Comparison of ENCODE assay signal across 8 cellular contexts in genomic region chr7:154927624-154928125, GRCh38.
DNase-seq lines count a peak whose midpoint lies in the region; ATAC-seq, FAIRE-seq and TF ChIP-seq lines count a peak whose summit lies in the region.

No MANE protein-coding gene starts in this region.

- ATAC-seq in GM21528 (IDR thresholded peaks at IDR 0.05; ENCODE audit: low FRiP score, unreplicated experiment): peak; percentile 48
- ATAC-seq in PC-3: peak; percentile 48
- ATAC-seq in esophagus mucosa: peak; percentile 78
- ATAC-seq in natural killer cell: peak; percentile 55 to 62 (median 61)

- H3K9me3 ChIP-seq in PC-3 (ENCODE audit: low read length): no peaks in the 10 kb centered on the region

- peaks cover 37% of the 10 kb centered on the region for H3K4me1 Mint-ChIP-seq in activated T-cell treated with anti-CD3 and anti-CD28 coated beads, Interleukin-2, amount 50 U/mL, for 24 hours (ENCODE audit: low read depth)
- peaks cover 24 to 33% of the 10 kb centered on the region in 2 donors for H3K4me1 Mint-ChIP-seq in natural killer cell
- H3K4me1 Mint-ChIP-seq in stimulated activated naive CD8-positive, alpha-beta T cell treated with anti-CD3 and anti-CD28 coated beads, Interleukin-15, Interleukin-2, amounts not matched to agents 100 ng/mL and 50 ng/mL, for 24 hours (ENCODE audit: low read depth): peaks cover 40% of the 10 kb centered on the region

- intact Hi-C loops in PC-3 (cut with micrococcal nuclease): loop anchor here (1.0 to 10.0 kb wide), 12 partner anchors 26 to 807 kb away; partner anchors contain the start of genes EN2 and INSIG1
- intact Hi-C loops in natural killer cell (cut with micrococcal nuclease): loop anchor here (1.0 to 5.0 kb wide), 7 partner anchors 26 to 418 kb away; partner anchors contain the start of gene PAXIP1

- peak overlapping the region; percentile 96 for H3K27ac Mint-ChIP-seq in activated T-cell treated with anti-CD3 and anti-CD28 coated beads, Interleukin-2, amount 50 U/mL, for 24 hours
- H3K27ac Mint-ChIP-seq in natural killer cell: peak overlapping the region; percentile 99
- peak overlapping the region; percentile 96 for H3K27ac Mint-ChIP-seq in stimulated activated naive CD8-positive, alpha-beta T cell treated with anti-CD3 and anti-CD28 coated beads, Interleukin-15, Interleukin-2, amounts not matched to agents 100 ng/mL and 50 ng/mL, for 24 hours

- no peaks in the 10 kb centered on the region for H3K9me3 Mint-ChIP-seq in activated T-cell treated with anti-CD3 and anti-CD28 coated beads, Interleukin-2, amount 50 U/mL, for 24 hours
- no peaks in the 10 kb centered on the region for H3K9me3 Mint-ChIP-seq in natural killer cell
- no peaks in the 10 kb centered on the region for H3K9me3 Mint-ChIP-seq in stimulated activated naive CD8-positive, alpha-beta T cell treated with anti-CD3 and anti-CD28 coated beads, Interleukin-15, Interleukin-2, amounts not matched to agents 100 ng/mL and 50 ng/mL, for 24 hours

- no peaks in the 10 kb centered on the region for H4K20me1 ChIP-seq in PC-3 (ENCODE audit: low read length)

- no peak overlapping the region for H3K27ac ChIP-seq in PC-3 (ENCODE audit: low read length)

- no peaks in the 10 kb centered on the region for H3K9me2 ChIP-seq in PC-3 (replicated peaks; ENCODE audit: low read length)

- DNase-seq in D721Med (ENCODE audit: insufficient read length, low spot score) (peak; percentile 35), KBM-7 (peak; percentile 85), PC-3 (peak; percentile 83), natural killer cell (peak; percentile 60)
- peak; percentile 73 for DNase-seq in activated T-cell treated with anti-CD3 and anti-CD28 coated beads, Interleukin-2, amount 50 U/mL, for 24 hours

- in situ Hi-C loops in KBM-7 (cut with MboI; ENCODE audit: low pct_unique_long_range_greater_than_20kb, low sequenced_read_pairs): loop anchor here (25.0 kb wide), 1 partner anchor 835 kb away; no protein-coding TSS in a partner anchor

- H2AFZ ChIP-seq in PC-3 (ENCODE audit: low read length): peak overlapping the region; percentile 95

- CTCF ChIA-PET in PC-3 (lab: Charles Lee): interaction anchor here (0.5 to 1.4 kb wide), 12 partner anchors 15 to 429 kb away, joined by 3 to 9 read pairs (median 4); no protein-coding TSS in a partner anchor

- H3K4me3 Mint-ChIP-seq in activated T-cell treated with anti-CD3 and anti-CD28 coated beads, Interleukin-2, amount 50 U/mL, for 24 hours: peak overlapping the region; percentile 94
- peak overlapping the region; percentile 99 for H3K4me3 Mint-ChIP-seq in natural killer cell
- H3K4me3 Mint-ChIP-seq in stimulated activated naive CD8-positive, alpha-beta T cell treated with anti-CD3 and anti-CD28 coated beads, Interleukin-15, Interleukin-2, amounts not matched to agents 100 ng/mL and 50 ng/mL, for 24 hours: peak overlapping the region; percentile 88

- H3K79me2 ChIP-seq in PC-3 (ENCODE audit: low read length): no peaks in the 10 kb centered on the region

- TSS peak; percentile 75 for BruUV-seq in PC-3 (replicated peaks; lab: Mats Ljungman, UMichigan)

- peak; percentile 25 for FAIRE-seq in D721Med (lab: Jason Lieb, UNC)

- peak overlapping the region; percentile 39; the same call in 1 of the 2 replicates for H3K9ac ChIP-seq in PC-3 (ENCODE audit: low read length)

- peaks cover 6% of the 10 kb centered on the region for H3K4me1 ChIP-seq in PC-3 (ENCODE audit: insufficient read depth, low read length)

- peak overlapping the region; percentile 96 for H3K4me2 ChIP-seq in PC-3 (ENCODE audit: low read length)

- peaks cover 8% of the 10 kb centered on the region; the same call in 1 of the 2 replicates for H3K27me3 ChIP-seq in PC-3 (ENCODE audit: low read length)

- POLR2A ChIA-PET in PC-3 (lab: Charles Lee; ENCODE audit: unreplicated experiment): interaction anchor here (0.7 kb wide), 1 partner anchor 112 kb away, joined by 3 read pairs; no protein-coding TSS in a partner anchor

- no peaks in the 10 kb centered on the region for H3K27me3 Mint-ChIP-seq in activated T-cell treated with anti-CD3 and anti-CD28 coated beads, Interleukin-2, amount 50 U/mL, for 24 hours
- peaks cover 0 to 5% of the 10 kb centered on the region in 2 donors for H3K27me3 Mint-ChIP-seq in natural killer cell (ENCODE audit: low read depth in 2 of 2)
- H3K27me3 Mint-ChIP-seq in stimulated activated naive CD8-positive, alpha-beta T cell treated with anti-CD3 and anti-CD28 coated beads, Interleukin-15, Interleukin-2, amounts not matched to agents 100 ng/mL and 50 ng/mL, for 24 hours: no peaks in the 10 kb centered on the region

- H3K4me3 ChIP-seq in PC-3 (ENCODE audit: low read length): peak overlapping the region; percentile 76

- no peaks in the 10 kb centered on the region for H3F3A ChIP-seq in PC-3 (ENCODE audit: low read length, unreplicated experiment)

- TF ChIP-seq CTCF in D721Med (IDR thresholded peaks at IDR 0.05; ENCODE audit: insufficient read depth, missing control alignments) (peak; percentile 74), PC-3 (conservative IDR thresholded peaks at IDR 0.05; ENCODE audit: low read depth, low read length) (peak; percentile 83), natural killer cell (IDR thresholded peaks at IDR 0.05) (peak; percentile 79)

- H3K36me3 ChIP-seq in PC-3 (ENCODE audit: low read depth, low read length): no peaks in the 10 kb centered on the region

- H3K36me3 Mint-ChIP-seq in activated T-cell treated with anti-CD3 and anti-CD28 coated beads, Interleukin-2, amount 50 U/mL, for 24 hours (ENCODE audit: low read depth): peaks cover 9% of the 10 kb centered on the region
- no peaks in the 10 kb centered on the region for H3K36me3 Mint-ChIP-seq in natural killer cell
- H3K36me3 Mint-ChIP-seq in stimulated activated naive CD8-positive, alpha-beta T cell treated with anti-CD3 and anti-CD28 coated beads, Interleukin-15, Interleukin-2, amounts not matched to agents 100 ng/mL and 50 ng/mL, for 24 hours (ENCODE audit: low read depth): peaks cover 7% of the 10 kb centered on the region

Comparison
In these comparisons a context has a peak if more than half of its experiments do, and no peak if none do; other contexts are left out.
1. DNase-seq: peak in every context shown above with its lines; median percentile 85 in KBM-7; 83 in PC-3; 73 in activated T-cell treated with anti-CD3 and anti-CD28 coated beads, Interleukin-2, amount 50 U/mL, for 24 hours; 60 in natural killer cell; 35 in D721Med.